Comparison of ENCODE assay signal across 1 cellular context in the genomic region with DNA sequence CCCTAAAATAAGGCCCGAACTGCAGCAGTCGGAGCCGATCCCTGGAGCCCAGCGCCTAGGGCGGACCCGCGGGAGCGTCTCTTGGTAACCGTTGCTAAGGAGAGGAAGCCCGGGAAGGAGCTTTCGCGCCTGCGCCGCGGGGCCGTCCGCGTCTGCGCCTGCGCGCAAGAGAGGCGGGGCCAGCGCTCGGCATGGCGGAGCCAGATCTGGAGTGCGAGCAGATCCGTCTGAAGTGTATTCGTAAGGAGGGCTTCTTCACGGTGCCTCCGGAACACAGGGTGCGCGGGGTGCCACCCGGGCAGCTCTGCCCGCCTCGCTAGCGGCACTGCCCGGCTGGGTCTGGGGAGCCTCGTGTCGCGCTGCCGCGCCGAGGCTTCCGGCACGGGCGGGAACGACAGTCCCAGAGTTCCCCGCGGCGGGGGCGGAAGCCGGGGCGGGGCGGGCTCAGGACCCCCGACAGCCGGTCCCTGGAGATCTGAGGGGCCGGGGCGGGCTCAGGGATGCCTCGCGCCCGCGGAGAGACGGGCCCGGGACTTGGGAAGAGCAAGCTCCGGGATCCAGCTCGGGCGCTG.
TF ChIP-seq lines count a peak whose summit lies in the region.

A gene with protein sequence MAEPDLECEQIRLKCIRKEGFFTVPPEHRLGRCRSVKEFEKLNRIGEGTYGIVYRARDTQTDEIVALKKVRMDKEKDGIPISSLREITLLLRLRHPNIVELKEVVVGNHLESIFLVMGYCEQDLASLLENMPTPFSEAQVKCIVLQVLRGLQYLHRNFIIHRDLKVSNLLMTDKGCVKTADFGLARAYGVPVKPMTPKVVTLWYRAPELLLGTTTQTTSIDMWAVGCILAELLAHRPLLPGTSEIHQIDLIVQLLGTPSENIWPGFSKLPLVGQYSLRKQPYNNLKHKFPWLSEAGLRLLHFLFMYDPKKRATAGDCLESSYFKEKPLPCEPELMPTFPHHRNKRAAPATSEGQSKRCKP (plus strand): TSS at position 170 of the 572 bp plus-strand sequence. CDS start 22 bp downstream, at position 192.

TF ChIP-seq in HEK293, 187 proteins besides CTCF, POLR2A, EP300 and RAD21 (continued from another document and continues in another):
- TF ChIP-seq, protein P1, sequence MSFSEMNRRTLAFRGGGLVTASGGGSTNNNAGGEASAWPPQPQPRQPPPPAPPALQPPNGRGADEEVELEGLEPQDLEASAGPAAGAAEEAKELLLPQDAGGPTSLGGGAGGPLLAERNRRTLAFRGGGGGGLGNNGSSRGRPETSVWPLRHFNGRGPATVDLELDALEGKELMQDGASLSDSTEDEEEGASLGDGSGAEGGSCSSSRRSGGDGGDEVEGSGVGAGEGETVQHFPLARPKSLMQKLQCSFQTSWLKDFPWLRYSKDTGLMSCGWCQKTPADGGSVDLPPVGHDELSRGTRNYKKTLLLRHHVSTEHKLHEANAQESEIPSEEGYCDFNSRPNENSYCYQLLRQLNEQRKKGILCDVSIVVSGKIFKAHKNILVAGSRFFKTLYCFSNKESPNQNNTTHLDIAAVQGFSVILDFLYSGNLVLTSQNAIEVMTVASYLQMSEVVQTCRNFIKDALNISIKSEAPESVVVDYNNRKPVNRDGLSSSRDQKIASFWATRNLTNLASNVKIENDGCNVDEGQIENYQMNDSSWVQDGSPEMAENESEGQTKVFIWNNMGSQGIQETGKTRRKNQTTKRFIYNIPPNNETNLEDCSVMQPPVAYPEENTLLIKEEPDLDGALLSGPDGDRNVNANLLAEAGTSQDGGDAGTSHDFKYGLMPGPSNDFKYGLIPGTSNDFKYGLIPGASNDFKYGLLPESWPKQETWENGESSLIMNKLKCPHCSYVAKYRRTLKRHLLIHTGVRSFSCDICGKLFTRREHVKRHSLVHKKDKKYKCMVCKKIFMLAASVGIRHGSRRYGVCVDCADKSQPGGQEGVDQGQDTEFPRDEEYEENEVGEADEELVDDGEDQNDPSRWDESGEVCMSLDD (tag by site-specific recombination; IDR thresholded peaks at IDR 0.05): no peak
- no peak for TF ChIP-seq ZFP3 (tag by site-specific recombination; IDR thresholded peaks at IDR 0.05; ENCODE audit: low read depth)
- peak; percentile 67 for TF ChIP-seq KLF9 (tag by site-specific recombination; IDR thresholded peaks at IDR 0.05; ENCODE audit: low read depth)
- TF ChIP-seq, protein P2, sequence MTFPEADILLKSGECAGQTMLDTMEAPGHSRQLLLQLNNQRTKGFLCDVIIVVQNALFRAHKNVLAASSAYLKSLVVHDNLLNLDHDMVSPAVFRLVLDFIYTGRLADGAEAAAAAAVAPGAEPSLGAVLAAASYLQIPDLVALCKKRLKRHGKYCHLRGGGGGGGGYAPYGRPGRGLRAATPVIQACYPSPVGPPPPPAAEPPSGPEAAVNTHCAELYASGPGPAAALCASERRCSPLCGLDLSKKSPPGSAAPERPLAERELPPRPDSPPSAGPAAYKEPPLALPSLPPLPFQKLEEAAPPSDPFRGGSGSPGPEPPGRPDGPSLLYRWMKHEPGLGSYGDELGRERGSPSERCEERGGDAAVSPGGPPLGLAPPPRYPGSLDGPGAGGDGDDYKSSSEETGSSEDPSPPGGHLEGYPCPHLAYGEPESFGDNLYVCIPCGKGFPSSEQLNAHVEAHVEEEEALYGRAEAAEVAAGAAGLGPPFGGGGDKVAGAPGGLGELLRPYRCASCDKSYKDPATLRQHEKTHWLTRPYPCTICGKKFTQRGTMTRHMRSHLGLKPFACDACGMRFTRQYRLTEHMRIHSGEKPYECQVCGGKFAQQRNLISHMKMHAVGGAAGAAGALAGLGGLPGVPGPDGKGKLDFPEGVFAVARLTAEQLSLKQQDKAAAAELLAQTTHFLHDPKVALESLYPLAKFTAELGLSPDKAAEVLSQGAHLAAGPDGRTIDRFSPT (tag by site-specific recombination; IDR thresholded peaks at IDR 0.05): peak; percentile 51; the same call in 1 of the 2 replicates
- TF ChIP-seq, protein P3, sequence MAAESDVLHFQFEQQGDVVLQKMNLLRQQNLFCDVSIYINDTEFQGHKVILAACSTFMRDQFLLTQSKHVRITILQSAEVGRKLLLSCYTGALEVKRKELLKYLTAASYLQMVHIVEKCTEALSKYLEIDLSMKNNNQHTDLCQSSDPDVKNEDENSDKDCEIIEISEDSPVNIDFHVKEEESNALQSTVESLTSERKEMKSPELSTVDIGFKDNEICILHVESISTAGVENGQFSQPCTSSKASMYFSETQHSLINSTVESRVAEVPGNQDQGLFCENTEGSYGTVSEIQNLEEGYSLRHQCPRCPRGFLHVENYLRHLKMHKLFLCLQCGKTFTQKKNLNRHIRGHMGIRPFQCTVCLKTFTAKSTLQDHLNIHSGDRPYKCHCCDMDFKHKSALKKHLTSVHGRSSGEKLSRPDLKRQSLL (tag by site-specific recombination; IDR thresholded peaks at IDR 0.05): 0 out of 2 replicates have a peak, but pooled peaks have one; percentile 24
- TF ChIP-seq ZNF521 (tag by site-specific recombination; IDR thresholded peaks at IDR 0.05): no peak
- peak; percentile 75 for TF ChIP-seq ZNF600 (tag by site-specific recombination; IDR thresholded peaks at IDR 0.05)
- TF ChIP-seq GLIS1 (tag by site-specific recombination; IDR thresholded peaks at IDR 0.05): 0 out of 2 replicates have a peak, but pooled peaks have one; percentile 14
- TF ChIP-seq SP7 (tag by site-specific recombination; IDR thresholded peaks at IDR 0.05): 0 out of 2 replicates have a peak, but pooled peaks have one; percentile 31
- 0 out of 2 replicates have a peak, but pooled peaks have one; percentile 2 for TF ChIP-seq ZNF596 (tag by site-specific recombination; IDR thresholded peaks at IDR 0.05)
- TF ChIP-seq, protein P4, sequence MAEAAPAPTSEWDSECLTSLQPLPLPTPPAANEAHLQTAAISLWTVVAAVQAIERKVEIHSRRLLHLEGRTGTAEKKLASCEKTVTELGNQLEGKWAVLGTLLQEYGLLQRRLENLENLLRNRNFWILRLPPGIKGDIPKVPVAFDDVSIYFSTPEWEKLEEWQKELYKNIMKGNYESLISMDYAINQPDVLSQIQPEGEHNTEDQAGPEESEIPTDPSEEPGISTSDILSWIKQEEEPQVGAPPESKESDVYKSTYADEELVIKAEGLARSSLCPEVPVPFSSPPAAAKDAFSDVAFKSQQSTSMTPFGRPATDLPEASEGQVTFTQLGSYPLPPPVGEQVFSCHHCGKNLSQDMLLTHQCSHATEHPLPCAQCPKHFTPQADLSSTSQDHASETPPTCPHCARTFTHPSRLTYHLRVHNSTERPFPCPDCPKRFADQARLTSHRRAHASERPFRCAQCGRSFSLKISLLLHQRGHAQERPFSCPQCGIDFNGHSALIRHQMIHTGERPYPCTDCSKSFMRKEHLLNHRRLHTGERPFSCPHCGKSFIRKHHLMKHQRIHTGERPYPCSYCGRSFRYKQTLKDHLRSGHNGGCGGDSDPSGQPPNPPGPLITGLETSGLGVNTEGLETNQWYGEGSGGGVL (tag by site-specific recombination; IDR thresholded peaks at IDR 0.05): peak; percentile 51; the same call in 1 of the 2 replicates
- TF ChIP-seq, protein P5, sequence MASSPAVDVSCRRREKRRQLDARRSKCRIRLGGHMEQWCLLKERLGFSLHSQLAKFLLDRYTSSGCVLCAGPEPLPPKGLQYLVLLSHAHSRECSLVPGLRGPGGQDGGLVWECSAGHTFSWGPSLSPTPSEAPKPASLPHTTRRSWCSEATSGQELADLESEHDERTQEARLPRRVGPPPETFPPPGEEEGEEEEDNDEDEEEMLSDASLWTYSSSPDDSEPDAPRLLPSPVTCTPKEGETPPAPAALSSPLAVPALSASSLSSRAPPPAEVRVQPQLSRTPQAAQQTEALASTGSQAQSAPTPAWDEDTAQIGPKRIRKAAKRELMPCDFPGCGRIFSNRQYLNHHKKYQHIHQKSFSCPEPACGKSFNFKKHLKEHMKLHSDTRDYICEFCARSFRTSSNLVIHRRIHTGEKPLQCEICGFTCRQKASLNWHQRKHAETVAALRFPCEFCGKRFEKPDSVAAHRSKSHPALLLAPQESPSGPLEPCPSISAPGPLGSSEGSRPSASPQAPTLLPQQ (tag by site-specific recombination; IDR thresholded peaks at IDR 0.05): peak; percentile 46; the same call in 1 of the 2 replicates
- TF ChIP-seq ZFP37 (tag by site-specific recombination; IDR thresholded peaks at IDR 0.05): no peak
- TF ChIP-seq MEIS1 (CRISPR knock-in tag; IDR thresholded peaks at IDR 0.05; ENCODE audit: borderline replicate concordance): no peak
- TF ChIP-seq, protein P6, sequence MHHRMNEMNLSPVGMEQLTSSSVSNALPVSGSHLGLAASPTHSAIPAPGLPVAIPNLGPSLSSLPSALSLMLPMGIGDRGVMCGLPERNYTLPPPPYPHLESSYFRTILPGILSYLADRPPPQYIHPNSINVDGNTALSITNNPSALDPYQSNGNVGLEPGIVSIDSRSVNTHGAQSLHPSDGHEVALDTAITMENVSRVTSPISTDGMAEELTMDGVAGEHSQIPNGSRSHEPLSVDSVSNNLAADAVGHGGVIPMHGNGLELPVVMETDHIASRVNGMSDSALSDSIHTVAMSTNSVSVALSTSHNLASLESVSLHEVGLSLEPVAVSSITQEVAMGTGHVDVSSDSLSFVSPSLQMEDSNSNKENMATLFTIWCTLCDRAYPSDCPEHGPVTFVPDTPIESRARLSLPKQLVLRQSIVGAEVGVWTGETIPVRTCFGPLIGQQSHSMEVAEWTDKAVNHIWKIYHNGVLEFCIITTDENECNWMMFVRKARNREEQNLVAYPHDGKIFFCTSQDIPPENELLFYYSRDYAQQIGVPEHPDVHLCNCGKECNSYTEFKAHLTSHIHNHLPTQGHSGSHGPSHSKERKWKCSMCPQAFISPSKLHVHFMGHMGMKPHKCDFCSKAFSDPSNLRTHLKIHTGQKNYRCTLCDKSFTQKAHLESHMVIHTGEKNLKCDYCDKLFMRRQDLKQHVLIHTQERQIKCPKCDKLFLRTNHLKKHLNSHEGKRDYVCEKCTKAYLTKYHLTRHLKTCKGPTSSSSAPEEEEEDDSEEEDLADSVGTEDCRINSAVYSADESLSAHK (tag by site-specific recombination; IDR thresholded peaks at IDR 0.05): no peak
- no peak for TF ChIP-seq ZNF366 (tag by site-specific recombination; conservative IDR thresholded peaks at IDR 0.05)
- TF ChIP-seq ZNF660 (tag by site-specific recombination; IDR thresholded peaks at IDR 0.05): 0 out of 2 replicates have a peak, but pooled peaks have one; percentile 32
- TF ChIP-seq, protein P7, sequence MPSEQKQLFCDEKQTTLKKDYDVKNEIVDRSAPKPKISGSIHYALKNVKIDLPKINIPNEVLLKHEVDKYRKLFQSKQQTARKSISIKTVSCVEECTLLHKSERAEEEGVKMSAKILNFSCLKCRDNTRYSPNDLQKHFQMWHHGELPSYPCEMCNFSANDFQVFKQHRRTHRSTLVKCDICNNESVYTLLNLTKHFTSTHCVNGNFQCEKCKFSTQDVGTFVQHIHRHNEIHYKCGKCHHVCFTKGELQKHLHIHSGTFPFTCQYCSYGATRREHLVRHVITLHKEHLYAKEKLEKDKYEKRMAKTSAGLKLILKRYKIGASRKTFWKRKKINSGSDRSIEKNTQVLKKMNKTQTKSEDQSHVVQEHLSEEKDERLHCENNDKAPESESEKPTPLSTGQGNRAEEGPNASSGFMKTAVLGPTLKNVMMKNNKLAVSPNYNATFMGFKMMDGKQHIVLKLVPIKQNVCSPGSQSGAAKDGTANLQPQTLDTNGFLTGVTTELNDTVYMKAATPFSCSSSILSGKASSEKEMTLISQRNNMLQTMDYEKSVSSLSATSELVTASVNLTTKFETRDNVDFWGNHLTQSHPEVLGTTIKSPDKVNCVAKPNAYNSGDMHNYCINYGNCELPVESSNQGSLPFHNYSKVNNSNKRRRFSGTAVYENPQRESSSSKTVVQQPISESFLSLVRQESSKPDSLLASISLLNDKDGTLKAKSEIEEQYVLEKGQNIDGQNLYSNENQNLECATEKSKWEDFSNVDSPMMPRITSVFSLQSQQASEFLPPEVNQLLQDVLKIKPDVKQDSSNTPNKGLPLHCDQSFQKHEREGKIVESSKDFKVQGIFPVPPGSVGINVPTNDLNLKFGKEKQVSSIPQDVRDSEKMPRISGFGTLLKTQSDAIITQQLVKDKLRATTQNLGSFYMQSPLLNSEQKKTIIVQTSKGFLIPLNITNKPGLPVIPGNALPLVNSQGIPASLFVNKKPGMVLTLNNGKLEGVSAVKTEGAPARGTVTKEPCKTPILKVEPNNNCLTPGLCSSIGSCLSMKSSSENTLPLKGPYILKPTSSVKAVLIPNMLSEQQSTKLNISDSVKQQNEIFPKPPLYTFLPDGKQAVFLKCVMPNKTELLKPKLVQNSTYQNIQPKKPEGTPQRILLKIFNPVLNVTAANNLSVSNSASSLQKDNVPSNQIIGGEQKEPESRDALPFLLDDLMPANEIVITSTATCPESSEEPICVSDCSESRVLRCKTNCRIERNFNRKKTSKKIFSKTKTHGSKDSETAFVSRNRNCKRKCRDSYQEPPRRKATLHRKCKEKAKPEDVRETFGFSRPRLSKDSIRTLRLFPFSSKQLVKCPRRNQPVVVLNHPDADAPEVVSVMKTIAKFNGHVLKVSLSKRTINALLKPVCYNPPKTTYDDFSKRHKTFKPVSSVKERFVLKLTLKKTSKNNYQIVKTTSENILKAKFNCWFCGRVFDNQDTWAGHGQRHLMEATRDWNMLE (tag by site-specific recombination; conservative IDR thresholded peaks at IDR 0.05; ENCODE audit: low read depth): 0 out of 2 replicates have a peak, but pooled peaks have one; percentile 23
- no peak for TF ChIP-seq ZNF791 (tag by site-specific recombination; IDR thresholded peaks at IDR 0.05)
- TF ChIP-seq, protein P8, sequence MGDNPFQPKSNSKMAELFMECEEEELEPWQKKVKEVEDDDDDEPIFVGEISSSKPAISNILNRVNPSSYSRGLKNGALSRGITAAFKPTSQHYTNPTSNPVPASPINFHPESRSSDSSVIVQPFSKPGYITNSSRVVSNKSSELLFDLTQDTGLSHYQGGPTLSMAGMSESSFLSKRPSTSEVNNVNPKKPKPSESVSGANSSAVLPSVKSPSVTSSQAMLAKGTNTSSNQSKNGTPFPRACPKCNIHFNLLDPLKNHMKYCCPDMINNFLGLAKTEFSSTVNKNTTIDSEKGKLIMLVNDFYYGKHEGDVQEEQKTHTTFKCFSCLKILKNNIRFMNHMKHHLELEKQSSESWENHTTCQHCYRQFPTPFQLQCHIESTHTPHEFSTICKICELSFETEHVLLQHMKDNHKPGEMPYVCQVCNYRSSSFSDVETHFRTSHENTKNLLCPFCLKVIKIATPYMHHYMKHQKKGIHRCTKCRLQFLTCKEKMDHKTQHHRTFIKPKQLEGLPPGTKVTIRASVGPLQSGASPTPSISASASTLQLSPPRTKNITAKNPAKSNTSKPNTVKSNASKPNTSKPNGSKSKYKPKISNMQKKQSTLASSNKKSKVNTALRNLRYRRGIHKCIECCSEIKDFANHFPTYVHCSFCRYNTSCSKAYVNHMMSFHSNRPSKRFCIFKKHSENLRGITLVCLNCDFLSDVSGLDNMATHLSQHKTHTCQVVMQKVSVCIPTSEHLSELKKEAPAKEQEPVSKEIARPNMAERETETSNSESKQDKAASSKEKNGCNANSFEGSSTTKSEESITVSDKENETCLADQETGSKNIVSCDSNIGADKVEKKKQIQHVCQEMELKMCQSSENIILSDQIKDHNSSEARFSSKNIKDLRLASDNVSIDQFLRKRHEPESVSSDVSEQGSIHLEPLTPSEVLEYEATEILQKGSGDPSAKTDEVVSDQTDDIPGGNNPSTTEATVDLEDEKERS (tag by site-specific recombination; IDR thresholded peaks at IDR 0.05): no peak
- no peak for TF ChIP-seq ZFP41 (tag by site-specific recombination; IDR thresholded peaks at IDR 0.05; ENCODE audit: borderline replicate concordance)
- TF ChIP-seq ZFHX2 (tag by site-specific recombination; conservative IDR thresholded peaks at IDR 0.05): peak; percentile 47
- peak; percentile 49 for TF ChIP-seq IKZF3 (tag by site-specific recombination; IDR thresholded peaks at IDR 0.05)
- 0 out of 2 replicates have a peak, but pooled peaks have one; percentile 36 for TF ChIP-seq KLF16 (tag by site-specific recombination; IDR thresholded peaks at IDR 0.05)
- TF ChIP-seq ZNF169 (tag by site-specific recombination; IDR thresholded peaks at IDR 0.05): no peak
- TF ChIP-seq ZNF335 (tag by site-specific recombination; conservative IDR thresholded peaks at IDR 0.05): peak; percentile 96
- no peak for TF ChIP-seq ZNF777 (tag by site-specific recombination; IDR thresholded peaks at IDR 0.05; ENCODE audit: borderline replicate concordance)
- no peak for TF ChIP-seq ZBTB8A (tag by site-specific recombination; IDR thresholded peaks at IDR 0.05)
- peak; percentile 60; the same call in 1 of the 2 replicates for TF ChIP-seq MYNN (tag by site-specific recombination; IDR thresholded peaks at IDR 0.05; ENCODE audit: borderline replicate concordance)
